In genomic region chr11:130553306-130553705, GRCh38 we compare ENCODE assay signal across 35 cellular contexts.
DNase-seq lines count a peak whose midpoint lies in the region; ATAC-seq and TF ChIP-seq lines count a peak whose summit lies in the region.
"Had no signal": no experiment of that assay in that cellular context is flagged by ENCODE, and none has a peak within 500 bp of the region (broad histone marks: within the 10 kb centered on the region; RNA-seq: fewer than 3 reads in every experiment).

No MANE protein-coding gene starts in this region.

- no peaks in the 10 kb centered on the region for H3K79me2 ChIP-seq in GM23338 (replicated peaks; ENCODE audit: insufficient read depth)
- H3K79me2 ChIP-seq: parathyroid adenoma had no signal

- 0 out of 2 replicates have a peak, but pooled peaks cover 4% of the 10 kb centered on the region for H3K9me2 ChIP-seq in GM23338 (ENCODE audit: insufficient read depth)

- intact Hi-C loops in adrenal gland (cut with DNase I): no loop called here

- H3K9me3 Mint-ChIP-seq in GM23338: no peaks in the 10 kb centered on the region
- H3K9me3 Mint-ChIP-seq: CD8-positive, alpha-beta T cell; central memory CD8-positive, alpha-beta T cell; neural progenitor cell had no signal

- 0 out of 2 replicates have a peak overlapping the region, but pooled peaks have one; percentile 52 for H2AFZ ChIP-seq in GM23338
- H2AFZ ChIP-seq: neural progenitor cell, parathyroid adenoma had no signal

- H3K27me3 ChIP-seq in GM23338 (ENCODE audit: insufficient read depth) (no peaks in the 10 kb centered on the region), adrenal gland (no peaks in the 10 kb centered on the region)
- H3K27me3 ChIP-seq: heart left ventricle, neural progenitor cell, right atrium auricular region, uterus had no signal

- no peak for TF ChIP-seq POLR2A in adrenal gland (IDR thresholded peaks at IDR 0.05)

- H3K4me3 Mint-ChIP-seq in GM23338: no peak overlapping the region
- H3K4me3 Mint-ChIP-seq: activated naive CD8-positive, alpha-beta T cell; B cell; CD8-positive, alpha-beta T cell; central memory CD8-positive, alpha-beta T cell; neural progenitor cell had no signal

- TF ChIP-seq CTCF in GM23338 (conservative IDR thresholded peaks at IDR 0.05; ENCODE audit: low read depth in 2 of 2): no peak
- TF ChIP-seq CTCF in choroid plexus epithelial cell (conservative IDR thresholded peaks at IDR 0.05; ENCODE audit: low read depth, low read length): no peak
- TF ChIP-seq CTCF in foreskin fibroblast (IDR thresholded peaks at IDR 0.05; ENCODE audit: low read depth, low read length): no peak
- TF ChIP-seq CTCF in adrenal gland (IDR thresholded peaks at IDR 0.05): no peak

- H3K36me3 ChIP-seq in GM23338 (ENCODE audit: insufficient read depth) (no peaks in the 10 kb centered on the region), adrenal gland (replicated peaks in 1 of 2) (no peaks in the 10 kb centered on the region)
- H3K36me3 ChIP-seq: heart left ventricle, neural progenitor cell, right atrium auricular region, uterus, WERI-Rb-1 had no signal

- no peak for ATAC-seq in GM23338
- ATAC-seq in GM18907 (IDR thresholded peaks at IDR 0.05; ENCODE audit: unreplicated experiment): no peak
- ATAC-seq in HG02970 (IDR thresholded peaks at IDR 0.05; ENCODE audit: low FRiP score, unreplicated experiment): no peak
- ATAC-seq: CD8-positive, alpha-beta T cell; GM12878; heart left ventricle; HepG2; left ventricle myocardium superior; Panc1; stimulated activated naive CD8-positive, alpha-beta T cell treated with anti-CD3 and anti-CD28 coated beads, Interleukin-15, Interleukin-2, amounts not matched to agents 100 U/mL and 50 U/mL, for 24 hours had no signal

- H3K4me3 ChIP-seq in GM23338: no peak overlapping the region
- no peak overlapping the region for H3K4me3 ChIP-seq in choroid plexus epithelial cell (ENCODE audit: low read depth, low read length)
- no peak overlapping the region for H3K4me3 ChIP-seq in foreskin fibroblast (ENCODE audit: low read depth in 1 of 2, low read length in 2 of 2)
- H3K4me3 ChIP-seq in adrenal gland: no peak overlapping the region
- H3K4me3 ChIP-seq: GM12878, heart left ventricle, neural progenitor cell, right atrium auricular region, uterus had no signal

- H4K20me1 ChIP-seq in GM23338 (replicated peaks; ENCODE audit: insufficient read depth): no peaks in the 10 kb centered on the region

- H3F3A ChIP-seq in GM23338 (replicated peaks; ENCODE audit: low read depth): no peaks in the 10 kb centered on the region

- H3K27ac ChIP-seq in GM23338 (ENCODE audit: low read depth) (no peak overlapping the region), adrenal gland (no peak overlapping the region)
- H3K27ac ChIP-seq: heart left ventricle, neural progenitor cell, parathyroid adenoma, right atrium auricular region, WERI-Rb-1 had no signal

- DNase-seq in AG08396 (ENCODE audit: low spot score) (peak; percentile 31), GM23338 (ENCODE audit: low spot score) (no peak), choroid plexus epithelial cell (ENCODE audit: low read depth) (peak; percentile 17), foreskin fibroblast (peak; percentile 16 to 58), adrenal gland (no peak), SW 1271 (lab: John Stamatoyannopoulos, UW) (no peak)
- DNase-seq: activated CD4-positive, alpha-beta T cell treated with anti-CD3 and anti-CD28 coated beads for 48 hours; aorta; CD8-positive, alpha-beta T cell; foreskin melanocyte; H7; heart left ventricle; Karpas-422; kidney; left ventricle myocardium superior; MV-4-11; NCI-H1436; NCI-H2081 treated with DMSO at 0.1 percent for 48 hours; NCI-H345; stimulated activated CD4-positive, alpha-beta T cell treated with anti-CD3 and anti-CD28 coated beads, Interleukin-1b, Interleukin-23, amount 100 ng/mL, for 48 hours; stimulated activated naive CD8-positive, alpha-beta T cell treated with anti-CD3 and anti-CD28 coated beads, Interleukin-15, Interleukin-2, amounts not matched to agents 100 U/mL and 50 U/mL, for 24 hours; T1000; uterus; WERI-Rb-1 had no signal

- H3K4me1 ChIP-seq in GM23338 (ENCODE audit: insufficient read depth): peaks cover 14% of the 10 kb centered on the region; the same call in 1 of the 2 replicates
- H3K4me1 ChIP-seq in adrenal gland (replicated peaks in 1 of 2): no peaks in the 10 kb centered on the region
- H3K4me1 ChIP-seq: neural progenitor cell, parathyroid adenoma, uterus had no signal

- 55 to 92% (median 65%) methylated on average over 1 of the region's 1 CpG for WGBS in adrenal gland, 4 donors

- H3K9me3 ChIP-seq in adrenal gland (replicated peaks in 1 of 3): no peaks in the 10 kb centered on the region
- H3K9me3 ChIP-seq: heart left ventricle, right atrium auricular region, uterus had no signal

- no peaks in the 10 kb centered on the region for H3K27me3 Mint-ChIP-seq in GM23338 (ENCODE audit: insufficient read depth, low read depth, poor library complexity)

- H3K4me1 Mint-ChIP-seq in GM23338: peaks cover 9% of the 10 kb centered on the region; the same call in 2 of the 3 replicates
- H3K4me1 Mint-ChIP-seq: B cell; central memory CD8-positive, alpha-beta T cell had no signal

- no peaks in the 10 kb centered on the region for H3K36me3 Mint-ChIP-seq in GM23338 (ENCODE audit: low read depth)
- H3K36me3 Mint-ChIP-seq: activated naive CD8-positive, alpha-beta T cell; CD8-positive, alpha-beta T cell; neural progenitor cell had no signal

- H3K27ac Mint-ChIP-seq in GM23338: no peak overlapping the region
- H3K27ac Mint-ChIP-seq: activated naive CD8-positive, alpha-beta T cell; B cell; CD8-positive, alpha-beta T cell; neural progenitor cell had no signal

- H3K4me2 ChIP-seq in GM23338: no peak overlapping the region
- H3K4me2 ChIP-seq: neural progenitor cell had no signal

TF ChIP-seq in GM23338, 12 proteins besides CTCF, POLR2A, EP300 and RAD21 (continues in another document):
- TF ChIP-seq ZNF462 (CRISPR knock-in tag; IDR thresholded peaks at IDR 0.05): no peak
- no peak for TF ChIP-seq NANOG (IDR thresholded peaks at IDR 0.05; ENCODE audit: borderline replicate concordance)
- no peak for TF ChIP-seq CREB1 (CRISPR knock-in tag; IDR thresholded peaks at IDR 0.05; ENCODE audit: low read depth)

Comparison
In these comparisons a context has a peak if more than half of its experiments do, and no peak if none do; other contexts are left out.
1. DNase-seq: peak in AG08396 (single experiment), choroid plexus epithelial cell (single experiment) and foreskin fibroblast (2 of 2); none in GM23338 (single experiment), adrenal gland (0 of 7) and SW 1271 (0 of 2).